In genomic region chr16:20490994-20491393, GRCh38 we compare ENCODE assay signal across 14 cellular contexts. TPM values are rescaled to one million over a fixed set of nuclear protein-coding genes. Genes with fewer than 3 reads are reported as not detected.
"Had no signal": no experiment of that assay in that cellular context is flagged by ENCODE, and none has a peak within 500 bp of the region (broad histone marks: within the 10 kb centered on the region; RNA-seq: fewer than 3 reads in every experiment).

No MANE protein-coding gene starts in this region.

RNA-seq across cellular contexts. Expression of gene ACSM2A, which starts 39.7 kb away (rescaled TPM):
- total RNA-seq: activated naive CD4-positive, alpha-beta T cell treated with anti-CD3 and anti-CD28 coated beads for 36 hours; activated naive CD4-positive, alpha-beta T cell treated with anti-CD3 and anti-CD28 coated beads, Interleukin-2, amount 50 U/mL, for 72 hours; activated naive CD8-positive, alpha-beta T cell treated with anti-CD3 and anti-CD28 coated beads for 36 hours; activated naive CD8-positive, alpha-beta T cell treated with anti-CD3 and anti-CD28 coated beads, Interleukin-2, amount 10 ng/mL, durations not matched to agents 7 days and 5 days; activated T-helper 1 cell treated with anti-CD3 and anti-CD28 coated beads, Interleukin-12 subunit alpha, Interleukin-12 subunit beta, Interleukin-2, Interleukin-4 antibody, amounts not matched to agents 30 ng/mL and 10 ng/mL and 1 ng/mL, durations not matched to agents 14 hours and 24 hours and 36 hours; activated T-helper 17 cell treated with anti-CD3 and anti-CD28 coated beads, Interleukin-2, amount 50 U/mL, for 72 hours; aorta; ascending aorta; body of pancreas; breast epithelium; cardiac muscle cell; cardiac septum; cerebellum; chondrocyte had no signal
